Comparison of ENCODE assay signal across 8 cellular contexts in the genomic region with DNA sequence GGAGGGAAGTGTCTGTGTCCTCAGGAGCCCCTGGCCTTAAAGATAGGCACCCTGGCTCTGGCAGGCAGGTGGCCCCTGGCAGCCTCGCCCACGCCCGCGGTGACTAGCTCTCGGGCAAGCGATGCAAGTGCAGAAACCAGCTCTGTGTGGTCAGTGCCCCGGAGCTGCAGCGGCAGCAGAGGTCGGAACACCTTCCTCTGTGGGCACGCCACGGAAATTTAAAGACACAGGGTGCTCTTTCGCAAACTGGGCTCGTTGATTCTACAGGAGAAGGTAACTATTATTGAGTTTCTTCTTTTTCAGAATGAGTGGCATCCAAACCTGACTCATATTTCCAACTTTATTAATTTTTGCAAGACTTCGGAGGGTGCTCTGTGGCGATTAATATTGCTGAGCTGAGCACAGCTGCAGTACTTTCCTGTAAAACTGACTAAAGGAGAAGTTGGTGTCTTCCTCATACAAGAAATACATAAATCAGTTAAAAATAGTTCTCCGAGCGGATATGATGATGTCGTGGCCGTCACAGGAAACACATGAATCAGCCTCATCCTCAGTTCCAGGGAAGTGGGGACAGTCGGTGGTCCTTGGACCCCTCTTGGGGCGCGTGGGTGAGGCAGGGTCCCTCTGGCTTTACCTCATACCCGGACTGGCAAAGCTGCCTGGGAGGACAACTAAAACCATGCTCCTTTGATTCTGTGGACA.
A peak's percentile ranks its signal among the peaks of the same experiment; 100 is the strongest.
DNase-seq lines count a peak whose midpoint lies in the region; ATAC-seq lines count a peak whose summit lies in the region.

No MANE protein-coding gene starts in this region.

- intact Hi-C loops in posterior cingulate gyrus (cut with DNase I), result no loop called here

- DNase-seq in GDM1 (lab: John Stamatoyannopoulos, UW) (peak; percentile 70), T-helper 17 cell (peak in 1 of 3 donors; percentile 6), posterior cingulate gyrus (peak in 7 of 10 donors; percentile 1 to 85 (median 27)), DMS79 (lab: John Stamatoyannopoulos, UW) (no peak), NCI-H1417 treated with DMSO at 0.1 percent for 48 hours (lab: John Stamatoyannopoulos, UW) (no peak), T-helper 9 cell (no peak)
- peak; percentile 16 for DNase-seq in central memory CD4-positive, alpha-beta T cell

- peaks cover 23% of the 10 kb centered on the region for H3K4me1 Mint-ChIP-seq in T-helper 17 cell

- peak overlapping the region; percentile 90 for H3K27ac Mint-ChIP-seq in T-helper 17 cell

- H3K9me3 ChIP-seq in T-helper 17 cell (ENCODE audit: control insufficient read depth, low read length, poor library complexity, severe bottlenecking), result no peaks in the 10 kb centered on the region

- H3K36me3 Mint-ChIP-seq in T-helper 17 cell (ENCODE audit: low read depth), result no peaks in the 10 kb centered on the region

- peak; percentile 46 for ATAC-seq in T-helper 17 cell
- no peak for ATAC-seq in HG03039 (IDR thresholded peaks at IDR 0.05; ENCODE audit: unreplicated experiment)

- H3K27me3 Mint-ChIP-seq in T-helper 17 cell, result no peaks in the 10 kb centered on the region

- H3K4me3 Mint-ChIP-seq in T-helper 17 cell, result peak overlapping the region; percentile 87

Comparison
In these comparisons a context has a peak if more than half of its experiments do, and no peak if none do; other contexts are left out.
1. DNase-seq: peak in GDM1 (single experiment), central memory CD4-positive, alpha-beta T cell (single experiment) and posterior cingulate gyrus (7 of 10); none in DMS79 (single experiment), NCI-H1417 treated with DMSO at 0.1 percent for 48 hours (single experiment) and T-helper 9 cell (single experiment).